23 cellular contexts compared by ENCODE assay signal in the genomic region with DNA sequence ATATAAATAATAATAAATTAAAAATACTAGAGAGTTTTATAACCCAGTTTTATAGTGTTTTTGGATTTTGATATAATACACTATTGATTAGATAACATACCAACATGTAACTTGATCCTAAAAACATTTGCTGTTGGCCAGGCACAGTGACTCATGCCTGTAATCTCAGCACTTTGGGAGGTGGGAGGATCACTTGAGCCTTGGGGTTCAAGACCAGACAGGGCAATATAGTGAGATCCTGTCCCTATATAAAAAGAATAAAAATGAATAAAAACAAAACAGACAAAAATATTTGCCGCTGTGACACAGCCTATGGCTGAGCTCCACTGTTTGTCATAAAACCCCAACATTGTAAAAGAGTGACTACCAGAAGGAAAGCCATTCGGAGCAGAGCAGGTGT. TPM values are rescaled to one million over a fixed set of nuclear protein-coding genes. Genes with fewer than 3 reads are reported as not detected.
DNase-seq lines count a peak whose midpoint lies in the region; FAIRE-seq and TF ChIP-seq lines count a peak whose summit lies in the region.
"Had no signal": no experiment of that assay in that cellular context is flagged by ENCODE, and none has a peak within 500 bp of the region (broad histone marks: within the 10 kb centered on the region; RNA-seq: fewer than 3 reads in every experiment).

No MANE protein-coding gene starts in this region.

- H3K27ac Mint-ChIP-seq in CD8-positive, alpha-beta memory T cell, result no peak overlapping the region
- H3K27ac Mint-ChIP-seq: B cell; CD8-positive, alpha-beta T cell; HFFc6 had no signal

- DNase-seq in OCI-LY7 (ENCODE audit: low spot score) (no peak), amniotic epithelial cell (ENCODE audit: low read depth) (peak; percentile 35), iris pigment epithelial cell (ENCODE audit: low read depth) (peak; percentile 19), NAMALWA (ENCODE audit: low spot score) (no peak), amniotic stem cell (lab: John Stamatoyannopoulos, UW) (no peak)
- no peak for DNase-seq in CD8-positive, alpha-beta memory T cell
- DNase-seq: CD8-positive, alpha-beta T cell; COR-L47; DMS 273 treated with DMSO at 0.1 percent for 48 hours; DMS53; DND-41; EL; GM23248; HCEC 1CT; HFFc6; IMR-90 had no signal

- TSS peak; percentile 36 for BruUV-seq in OCI-LY7 (replicated peaks; lab: Mats Ljungman, UMichigan)

- no peaks in the 10 kb centered on the region for H3K4me1 ChIP-seq in OCI-LY7 (ENCODE audit: insufficient read depth, low read length, poor library complexity, severe bottlenecking)
- no peaks in the 10 kb centered on the region for H3K4me1 ChIP-seq in CD8-positive, alpha-beta memory T cell (ENCODE audit: insufficient read depth, low read length)
- H3K4me1 ChIP-seq: BLaER1 treated with 17β-estradiol and CSF1 and Interleukin-3, amounts not matched to agents 10 nM and 100 nM had no signal

- no peak for TF ChIP-seq CTCF in OCI-LY7 (conservative IDR thresholded peaks at IDR 0.05; ENCODE audit: low read length)

- CTCF ChIA-PET in OCI-LY7 (lab: Charles Lee; ENCODE audit: unreplicated experiment), result no interaction called here
- CTCF ChIA-PET in CD8-positive, alpha-beta memory T cell (lab: Charles Lee), result no interaction called here

- H3K36me3 Mint-ChIP-seq in CD8-positive, alpha-beta memory T cell, result peaks cover 10 to 84% (median 34%) of the 10 kb centered on the region in 3 donors

- H3K27me3 ChIP-seq in CD8-positive, alpha-beta memory T cell (ENCODE audit: insufficient read depth, low read length, poor library complexity, severe bottlenecking), result no peaks in the 10 kb centered on the region
- H3K27me3 ChIP-seq: BLaER1 treated with 17β-estradiol and CSF1 and Interleukin-3, amounts not matched to agents 10 nM and 100 nM had no signal

- no peaks in the 10 kb centered on the region for H3K79me2 ChIP-seq in OCI-LY7 (ENCODE audit: insufficient read depth, low read depth, low read length)

- no peaks in the 10 kb centered on the region for H4K20me1 ChIP-seq in OCI-LY7 (ENCODE audit: insufficient read depth, low read length)

- H3K36me3 ChIP-seq in OCI-LY7 (ENCODE audit: insufficient read depth, low read length), result peaks cover 45% of the 10 kb centered on the region
- peaks cover 42% of the 10 kb centered on the region for H3K36me3 ChIP-seq in CD8-positive, alpha-beta memory T cell (ENCODE audit: insufficient read depth, low read length)

- no peaks in the 10 kb centered on the region for H3K27me3 Mint-ChIP-seq in CD8-positive, alpha-beta memory T cell
- H3K27me3 Mint-ChIP-seq: B cell had no signal

- no peaks in the 10 kb centered on the region for H3K9me3 ChIP-seq in OCI-LY7 (ENCODE audit: low read length)
- H3K9me3 ChIP-seq in CD8-positive, alpha-beta memory T cell (ENCODE audit: low read length), result no peaks in the 10 kb centered on the region
- H3K9me3 ChIP-seq: BLaER1 treated with 17β-estradiol and CSF1 and Interleukin-3, amounts not matched to agents 10 nM and 100 nM had no signal

- no peaks in the 10 kb centered on the region for H3K9me3 Mint-ChIP-seq in CD8-positive, alpha-beta memory T cell
- H3K9me3 Mint-ChIP-seq: CD8-positive, alpha-beta T cell; HFFc6 had no signal

- no peak overlapping the region for H3K4me3 ChIP-seq in OCI-LY7 (ENCODE audit: low read depth, low read length, poor library complexity, severe bottlenecking)
- H3K4me3 ChIP-seq in CD8-positive, alpha-beta memory T cell (ENCODE audit: low read length), result no peak overlapping the region
- H3K4me3 ChIP-seq: BLaER1 treated with 17β-estradiol and CSF1 and Interleukin-3, amounts not matched to agents 10 nM and 100 nM; GM23248 had no signal

- H3K27ac ChIP-seq in OCI-LY7 (ENCODE audit: low read depth, low read length, poor library complexity, severe bottlenecking), result no peak overlapping the region
- H3K27ac ChIP-seq in CD8-positive, alpha-beta memory T cell (ENCODE audit: low read depth, low read length), result no peak overlapping the region
- H3K27ac ChIP-seq: BLaER1 treated with 17β-estradiol and CSF1 and Interleukin-3, amounts not matched to agents 10 nM and 100 nM; GM23248 had no signal

- no peak overlapping the region for H3K4me3 Mint-ChIP-seq in CD8-positive, alpha-beta memory T cell
- H3K4me3 Mint-ChIP-seq: B cell; CD8-positive, alpha-beta T cell; HFFc6 had no signal

- POLR2A ChIA-PET in OCI-LY7 (lab: Charles Lee), result interaction anchor here (0.5 to 0.7 kb wide), 2 partner anchors 41 to 1337 kb away, joined by 3 to 5 read pairs; no protein-coding TSS in a partner anchor
- POLR2A ChIA-PET in CD8-positive, alpha-beta memory T cell (lab: Charles Lee), result interaction anchor here (0.7 kb wide), 1 partner anchor 21 kb away, joined by 4 read pairs; no protein-coding TSS in a partner anchor

- peaks cover 0 to 3% (median 0%) of the 10 kb centered on the region in 3 donors for H3K4me1 Mint-ChIP-seq in CD8-positive, alpha-beta memory T cell
- H3K4me1 Mint-ChIP-seq: B cell had no signal

- intact Hi-C loops in OCI-LY7 (cut with micrococcal nuclease; ENCODE audit: unreplicated experiment), result no loop called here

- H3K9me2 ChIP-seq in OCI-LY7 (ENCODE audit: insufficient read depth, low read length), result no peaks in the 10 kb centered on the region

- peak; percentile 76 for FAIRE-seq in endometrium (lab: Jason Lieb, UNC)
- FAIRE-seq: GM12891, GM19239, H54, HTR-8/SVneo had no signal

- H2AFZ ChIP-seq in OCI-LY7 (ENCODE audit: low read length), result no peak overlapping the region
- H2AFZ ChIP-seq: GM23248 had no signal

- H3K4me2 ChIP-seq in OCI-LY7 (ENCODE audit: low read length), result no peak overlapping the region
- H3K4me2 ChIP-seq: BLaER1 treated with 17β-estradiol and CSF1 and Interleukin-3, amounts not matched to agents 10 nM and 100 nM had no signal

RNA-seq across cellular contexts. Expression of a gene that starts 26.1 kb away (rescaled TPM):
- 23.0 and 23.9 TPM in 2 replicates for total RNA-seq in OCI-LY7 (2014; rRNA removed; shearing (Covaris generic))
- 39.2 and 45.3 TPM in 2 replicates for total RNA-seq in OCI-LY7 (2022)
- total RNA-seq in CD8-positive, alpha-beta memory T cell, result 10 to 100 TPM; 24.1 to 28.5 TPM
- polyA plus RNA-seq in CD8-positive, alpha-beta memory T cell, result 9.7 TPM

Comparison
In these comparisons a context has a peak if more than half of its experiments do, and no peak if none do; other contexts are left out.
1. DNase-seq: peak in amniotic epithelial cell (single experiment) and iris pigment epithelial cell (single experiment); none in OCI-LY7 (single experiment), CD8-positive, alpha-beta memory T cell (0 of 5), NAMALWA (single experiment) and amniotic stem cell (single experiment).